ENCODE assay signal across 11 cellular contexts in genomic region chr10:78035933-78036583, GRCh38. TPM values are rescaled to one million over a fixed set of nuclear protein-coding genes. Genes with fewer than 3 reads are reported as not detected.
DNase-seq lines count a peak whose midpoint lies in the region; TF ChIP-seq lines count a peak whose summit lies in the region.
"Had no signal": no experiment of that assay in that cellular context is flagged by ENCODE, and none has a peak within 500 bp of the region (broad histone marks: within the 10 kb centered on the region; RNA-seq: fewer than 3 reads in every experiment).

No MANE protein-coding gene starts in this region.

- peak overlapping the region; percentile 85; the same call in 1 of the 2 replicates for H3K4me2 ChIP-seq in OCI-LY3 (ENCODE audit: low read length)

- H3K27ac ChIP-seq in OCI-LY3 (ENCODE audit: low read length), result no peak overlapping the region

- DNase-seq in activated CD4-positive, alpha-beta T cell treated with anti-CD3 and anti-CD28 coated beads, Interleukin-2, amount 10 ng/mL, durations not matched to agents 24 days and 14 days, result no peak
- DNase-seq in activated CD4-positive, alpha-beta T cell treated with anti-CD3 and anti-CD28 coated beads, Interleukin-2, amount 50 U/mL, for 48 hours, result no peak
- no peak for DNase-seq in retinal pigment epithelial cell (ENCODE audit: low read depth)
- DNase-seq in NCI-H2227 treated with DMSO at 0.1 percent for 48 hours (lab: John Stamatoyannopoulos, UW), result no peak
- DNase-seq in NCI-H2171 treated with DMSO at 0.1 percent for 48 hours (lab: John Stamatoyannopoulos, UW), result no peak
- no peak for DNase-seq in OCI-M2 (lab: John Stamatoyannopoulos, UW; ENCODE audit: unreplicated experiment)
- DNase-seq: ACHN, retina, SIG-M5 had no signal

- peaks cover 70% of the 10 kb centered on the region for H3K36me3 Mint-ChIP-seq in activated CD4-positive, alpha-beta T cell treated with anti-CD3 and anti-CD28 coated beads, Interleukin-2, amount 10 ng/mL, durations not matched to agents 24 days and 14 days (ENCODE audit: low read depth)

- TF ChIP-seq CTCF in OCI-LY3 (IDR thresholded peaks at IDR 0.05; ENCODE audit: low read depth, low read length) (no peak), retinal pigment epithelial cell (conservative IDR thresholded peaks at IDR 0.05; ENCODE audit: low read depth, low read length) (no peak)

- H3K27me3 Mint-ChIP-seq in activated CD4-positive, alpha-beta T cell treated with anti-CD3 and anti-CD28 coated beads, Interleukin-2, amount 10 ng/mL, durations not matched to agents 24 days and 14 days, result no peaks in the 10 kb centered on the region

- H3K4me3 Mint-ChIP-seq in activated CD4-positive, alpha-beta T cell treated with anti-CD3 and anti-CD28 coated beads, Interleukin-2, amount 10 ng/mL, durations not matched to agents 24 days and 14 days, result peak overlapping the region; percentile 91

- H3K27ac Mint-ChIP-seq in activated CD4-positive, alpha-beta T cell treated with anti-CD3 and anti-CD28 coated beads, Interleukin-2, amount 10 ng/mL, durations not matched to agents 24 days and 14 days, result peak overlapping the region; percentile 65

- no peak overlapping the region for H2AFZ ChIP-seq in OCI-LY3 (ENCODE audit: low read depth, low read length)

- H4K20me1 ChIP-seq in OCI-LY3 (ENCODE audit: insufficient read depth, low read length), result peaks cover 63% of the 10 kb centered on the region

- peak overlapping the region; percentile 6; the same call in 1 of the 2 replicates for H3K9ac ChIP-seq in OCI-LY3 (ENCODE audit: low read length)
- H3K9ac ChIP-seq in endocrine pancreas (ENCODE audit: control insufficient read depth, insufficient read depth, low read length), result peak overlapping the region; percentile 38

- H3K27me3 ChIP-seq in OCI-LY3 (ENCODE audit: low read depth, low read length) (no peaks in the 10 kb centered on the region), endocrine pancreas (ENCODE audit: control insufficient read depth, insufficient read depth, low read length) (no peaks in the 10 kb centered on the region)

- no peaks in the 10 kb centered on the region for H3K9me3 Mint-ChIP-seq in activated CD4-positive, alpha-beta T cell treated with anti-CD3 and anti-CD28 coated beads, Interleukin-2, amount 10 ng/mL, durations not matched to agents 24 days and 14 days

- H3K4me3 ChIP-seq in OCI-LY3 (ENCODE audit: low read length) (no peak overlapping the region), endocrine pancreas (ENCODE audit: control insufficient read depth, insufficient read depth, low read length) (no peak overlapping the region), retinal pigment epithelial cell (ENCODE audit: low read length) (peak overlapping the region; percentile 100)

- intact Hi-C loops in activated CD4-positive, alpha-beta T cell treated with anti-CD3 and anti-CD28 coated beads, Interleukin-2, amount 10 ng/mL, durations not matched to agents 24 days and 14 days (cut with micrococcal nuclease), result loop anchor here (2.0 kb wide), 1 partner anchor 1033 kb away; the partner anchor contains the start of gene ZMIZ1

- peaks cover 22% of the 10 kb centered on the region for H3K4me1 ChIP-seq in OCI-LY3 (ENCODE audit: low read length)
- peaks cover 16% of the 10 kb centered on the region for H3K4me1 ChIP-seq in endocrine pancreas (ENCODE audit: control insufficient read depth, insufficient read depth, low read length)

- H3K9me3 ChIP-seq in OCI-LY3 (ENCODE audit: insufficient read depth, low read length) (no peaks in the 10 kb centered on the region), endocrine pancreas (ENCODE audit: control insufficient read depth, low read length) (no peaks in the 10 kb centered on the region)

- H3K79me2 ChIP-seq in OCI-LY3 (ENCODE audit: low read length), result peaks cover 72% of the 10 kb centered on the region

- H3K4me1 Mint-ChIP-seq in activated CD4-positive, alpha-beta T cell treated with anti-CD3 and anti-CD28 coated beads, Interleukin-2, amount 10 ng/mL, durations not matched to agents 24 days and 14 days, result peaks cover 46% of the 10 kb centered on the region

- H3K36me3 ChIP-seq in OCI-LY3 (replicated peaks; ENCODE audit: low read depth, low read length) (peaks cover 65% of the 10 kb centered on the region), endocrine pancreas (ENCODE audit: control insufficient read depth, insufficient read depth, low read length) (peaks cover 3% of the 10 kb centered on the region)

RNA-seq across cellular contexts. Expression of gene RPS24, which starts 2.4 kb away (rescaled TPM):
- total RNA-seq in activated CD4-positive, alpha-beta T cell treated with anti-CD3 and anti-CD28 coated beads, Interleukin-2, amount 10 ng/mL, durations not matched to agents 24 days and 14 days, result 1,816 and 1,818 TPM in 2 replicates

RNA-seq across cellular contexts. Expression of gene POLR3A, which starts 6.7 kb away (rescaled TPM):
- total RNA-seq in activated CD4-positive, alpha-beta T cell treated with anti-CD3 and anti-CD28 coated beads, Interleukin-2, amount 10 ng/mL, durations not matched to agents 24 days and 14 days, result 27.8 and 28.7 TPM in 2 replicates
